In the genomic region with DNA sequence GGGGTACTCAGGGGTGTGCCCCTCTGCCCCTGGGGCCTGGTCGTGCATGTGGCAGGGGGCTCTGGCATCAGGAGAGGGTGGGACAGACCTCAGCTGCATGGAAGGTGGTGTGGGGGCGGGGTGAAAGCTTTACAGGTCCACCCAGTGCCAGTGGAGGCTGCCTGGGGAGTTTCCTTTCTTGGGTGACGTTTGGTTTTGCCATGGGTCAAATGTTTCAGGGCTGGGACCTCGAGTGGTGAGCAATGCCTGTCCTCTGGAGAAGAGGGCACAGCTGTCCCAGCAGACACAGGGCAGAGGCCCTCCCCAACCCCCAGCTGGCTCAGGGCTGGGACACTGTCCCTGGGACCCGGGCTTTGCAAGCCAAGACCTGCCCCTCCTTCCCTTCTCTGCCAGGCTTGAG, we compare ENCODE assay signal across 12 cellular contexts. TPM values are rescaled to one million over a fixed set of nuclear protein-coding genes. Genes with fewer than 3 reads are reported as not detected.
DNase-seq lines count a peak whose midpoint lies in the region; ATAC-seq and TF ChIP-seq lines count a peak whose summit lies in the region.
"Had no signal": no experiment of that assay in that cellular context is flagged by ENCODE, and none has a peak within 500 bp of the region (broad histone marks: within the 10 kb centered on the region; RNA-seq: fewer than 3 reads in every experiment).

No MANE protein-coding gene starts in this region.

- H3F3A ChIP-seq in PC-9 (ENCODE audit: insufficient read depth, low read depth), result peaks cover 9% of the 10 kb centered on the region; the same call in 1 of the 2 replicates

- peak in 1 of 2 experiments; percentile 24 for DNase-seq in PC-9
- DNase-seq in thyroid gland, result peak; percentile 54 to 60
- no peak for DNase-seq in activated T-helper 2 cell treated with anti-CD3 and anti-CD28 coated beads, Interferon-gamma antibody, Interleukin-2, Interleukin-4, amounts not matched to agents 10 μg/mL and 5 μg/mL and 100 μg/mL, durations not matched to agents 14 hours and 24 hours and 36 hours (ENCODE audit: low spot score)
- no peak for DNase-seq in sciatic nerve (ENCODE audit: low spot score)
- DNase-seq: activated T-cell treated with anti-CD3 and anti-CD28 coated beads, Interleukin-2, amount 50 U/mL, for 24 hours; DND-41; kidney glomerular epithelial cell; NCI-H524 treated with DMSO at 0.1 percent for 48 hours had no signal

- TF ChIP-seq CTCF in PC-9 (conservative IDR thresholded peaks at IDR 0.05) (no peak), thyroid gland (IDR thresholded peaks at IDR 0.05) (no peak)

- intact Hi-C loops in PC-9 (cut with micrococcal nuclease; ENCODE audit: unreplicated experiment), result no loop called here
- intact Hi-C loops in thyroid gland (cut with DNase I), result loop anchor here (5.0 kb wide), 2 partner anchors 37 to 112 kb away; no protein-coding TSS in a partner anchor
- intact Hi-C loops in activated T-helper 2 cell treated with anti-CD3 and anti-CD28 coated beads, Interferon-gamma antibody, Interleukin-2, Interleukin-4, amounts not matched to agents 10 μg/mL and 5 μg/mL and 100 μg/mL, durations not matched to agents 14 hours and 24 hours and 36 hours (cut with micrococcal nuclease), result loop anchor here (10.0 kb wide), 2 partner anchors 65 to 165 kb away; a partner anchor contains a TSS
- intact Hi-C loops in sciatic nerve (cut with DNase I), result loop anchor here (10.0 kb wide), 2 partner anchors 105 to 155 kb away; no protein-coding TSS in a partner anchor

- H3K36me3 ChIP-seq in PC-9 (ENCODE audit: low read depth) (no peaks in the 10 kb centered on the region), esophagus (ENCODE audit: control insufficient read depth in 2 of 2, insufficient read depth in 2 of 2, low read length in 1 of 2) (no peaks in the 10 kb centered on the region), mucosa of rectum (ENCODE audit: control insufficient read depth in 2 of 2, insufficient read depth in 2 of 2, low read length in 2 of 2) (no peaks in the 10 kb centered on the region), thyroid gland (no peaks in the 10 kb centered on the region)

- 22 to 24% methylated on average over 5 of the region's 5 CpGs for WGBS in esophagus, 2 donors
- 30 to 37% methylated on average over 3 to 5 of the region's 5 CpGs for WGBS in thyroid gland, 2 donors

- no peaks in the 10 kb centered on the region for H3K36me3 Mint-ChIP-seq in activated T-helper 2 cell treated with anti-CD3 and anti-CD28 coated beads, Interferon-gamma antibody, Interleukin-2, Interleukin-4, amounts not matched to agents 10 μg/mL and 5 μg/mL and 100 μg/mL, durations not matched to agents 14 hours and 24 hours and 36 hours (ENCODE audit: low read depth)

- peak overlapping the region; percentile 93 for H3K4me2 ChIP-seq in PC-9

- H3K27ac ChIP-seq in PC-9 (no peak overlapping the region), esophagus (ENCODE audit: low read depth in 2 of 2, low read length in 1 of 2) (peak overlapping the region; percentile 92 to 98), mucosa of rectum (ENCODE audit: low read depth in 2 of 2, low read length in 2 of 2) (peak overlapping the region; percentile 92 to 97), thyroid gland (peak overlapping the region; percentile 86 to 93 (median 87))

- peak overlapping the region; percentile 69; the same call in 1 of the 2 replicates for H3K4me3 ChIP-seq in PC-9
- H3K4me3 ChIP-seq in esophagus (ENCODE audit: low read depth in 1 of 2, low read length in 2 of 2), result peak overlapping the region; percentile 72 to 91
- peak overlapping the region; percentile 77 to 78 for H3K4me3 ChIP-seq in mucosa of rectum (ENCODE audit: low read length in 2 of 2)
- H3K4me3 ChIP-seq in thyroid gland (replicated peaks in 1 of 3), result no peak overlapping the region

- no peak for TF ChIP-seq POLR2A in thyroid gland (IDR thresholded peaks at IDR 0.05)

- POLR2A ChIA-PET in PC-9 (lab: Charles Lee; ENCODE audit: unreplicated experiment), result no interaction called here

- H3K4me3 Mint-ChIP-seq in activated T-helper 2 cell treated with anti-CD3 and anti-CD28 coated beads, Interferon-gamma antibody, Interleukin-2, Interleukin-4, amounts not matched to agents 10 μg/mL and 5 μg/mL and 100 μg/mL, durations not matched to agents 14 hours and 24 hours and 36 hours (ENCODE audit: low read depth), result no peak overlapping the region
- H3K4me3 Mint-ChIP-seq: activated T-cell treated with anti-CD3 and anti-CD28 coated beads, Interleukin-2, amount 50 U/mL, for 24 hours had no signal

- H3K4me1 Mint-ChIP-seq in activated T-helper 2 cell treated with anti-CD3 and anti-CD28 coated beads, Interferon-gamma antibody, Interleukin-2, Interleukin-4, amounts not matched to agents 10 μg/mL and 5 μg/mL and 100 μg/mL, durations not matched to agents 14 hours and 24 hours and 36 hours (ENCODE audit: low read depth), result no peaks in the 10 kb centered on the region

- ATAC-seq in GM21717 (IDR thresholded peaks at IDR 0.05; ENCODE audit: unreplicated experiment) (no peak), sciatic nerve (no peak), GM19452 (IDR thresholded peaks at IDR 0.05; ENCODE audit: unreplicated experiment) (no peak)

- H3K9me3 ChIP-seq in PC-9 (ENCODE audit: insufficient read depth, low read depth) (no peaks in the 10 kb centered on the region), esophagus (ENCODE audit: control insufficient read depth in 2 of 2, insufficient read depth in 1 of 2, low read depth in 1 of 2, low read length in 1 of 2) (no peaks in the 10 kb centered on the region), mucosa of rectum (ENCODE audit: control insufficient read depth in 2 of 2, low read length in 2 of 2) (no peaks in the 10 kb centered on the region), thyroid gland (no peaks in the 10 kb centered on the region)

- CTCF ChIA-PET in PC-9 (lab: Charles Lee), result no interaction called here

- H4K20me1 ChIP-seq in PC-9 (ENCODE audit: insufficient read depth), result peaks cover 68% of the 10 kb centered on the region

- no peaks in the 10 kb centered on the region for H3K9me2 ChIP-seq in PC-9 (ENCODE audit: insufficient read depth)

- H3K27me3 Mint-ChIP-seq in activated T-helper 2 cell treated with anti-CD3 and anti-CD28 coated beads, Interferon-gamma antibody, Interleukin-2, Interleukin-4, amounts not matched to agents 10 μg/mL and 5 μg/mL and 100 μg/mL, durations not matched to agents 14 hours and 24 hours and 36 hours (ENCODE audit: low read depth), result peaks cover 9% of the 10 kb centered on the region

- no peaks in the 10 kb centered on the region for H3K9me3 Mint-ChIP-seq in activated T-helper 2 cell treated with anti-CD3 and anti-CD28 coated beads, Interferon-gamma antibody, Interleukin-2, Interleukin-4, amounts not matched to agents 10 μg/mL and 5 μg/mL and 100 μg/mL, durations not matched to agents 14 hours and 24 hours and 36 hours
- H3K9me3 Mint-ChIP-seq: activated T-cell treated with anti-CD3 and anti-CD28 coated beads, Interleukin-2, amount 50 U/mL, for 24 hours had no signal

- H3K9ac ChIP-seq in mucosa of rectum (ENCODE audit: low read depth in 1 of 2, low read length in 2 of 2), result peak overlapping the region; percentile 86 to 89

- peaks cover 81% of the 10 kb centered on the region for H3K79me2 ChIP-seq in PC-9 (ENCODE audit: low read depth)

- no peaks in the 10 kb centered on the region for H3K27me3 ChIP-seq in PC-9 (ENCODE audit: insufficient read depth, low read depth)
- H3K27me3 ChIP-seq in esophagus (ENCODE audit: control insufficient read depth in 1 of 2, insufficient read depth in 2 of 2, low read length in 2 of 2), result no peaks in the 10 kb centered on the region
- H3K27me3 ChIP-seq in mucosa of rectum (ENCODE audit: control insufficient read depth in 2 of 2, insufficient read depth in 2 of 2, low read length in 2 of 2), result no peaks in the 10 kb centered on the region
- H3K27me3 ChIP-seq in thyroid gland, result no peaks in the 10 kb centered on the region

- H2AFZ ChIP-seq in PC-9, result no peak overlapping the region

- no TSS peak for BruUV-seq in PC-9 (replicated peaks; lab: Mats Ljungman, UMichigan)

- H3K4me1 ChIP-seq in PC-9 (replicated peaks; ENCODE audit: insufficient read depth) (peaks cover 42% of the 10 kb centered on the region), esophagus (ENCODE audit: control insufficient read depth in 2 of 2, insufficient read depth in 2 of 2, low read length in 1 of 2) (peaks cover 40 to 71% of the 10 kb centered on the region in 2 donors), mucosa of rectum (ENCODE audit: control insufficient read depth in 2 of 2, insufficient read depth in 2 of 2, low read length in 2 of 2) (peaks cover 77 to 79% of the 10 kb centered on the region in 2 donors), thyroid gland (peaks cover 73 to 76% of the 10 kb centered on the region in 2 donors)

- no peak overlapping the region for H3K27ac Mint-ChIP-seq in activated T-helper 2 cell treated with anti-CD3 and anti-CD28 coated beads, Interferon-gamma antibody, Interleukin-2, Interleukin-4, amounts not matched to agents 10 μg/mL and 5 μg/mL and 100 μg/mL, durations not matched to agents 14 hours and 24 hours and 36 hours
- H3K27ac Mint-ChIP-seq: activated T-cell treated with anti-CD3 and anti-CD28 coated beads, Interleukin-2, amount 50 U/mL, for 24 hours had no signal

RNA-seq across cellular contexts. Expression of a gene that starts 3.6 kb away (rescaled TPM):
- total RNA-seq in PC-9 (2021) (116 and 146 TPM in 2 replicates), thyroid gland (10 to 100 TPM; 39.4 to 81.3 (median 67.4) TPM), sciatic nerve (78.1 TPM)
- polyA plus RNA-seq in esophagus, result 10 to 100 TPM; 31.4 to 63.4 TPM
- total RNA-seq in activated T-helper 2 cell treated with anti-CD3 and anti-CD28 coated beads, Interferon-gamma antibody, Interleukin-2, Interleukin-4, amounts not matched to agents 10 μg/mL and 5 μg/mL and 100 μg/mL, durations not matched to agents 14 hours and 24 hours and 36 hours, result 22.8 and 22.9 TPM in 2 replicates

Comparison
In these comparisons a context has a peak if more than half of its experiments do, and no peak if none do; other contexts are left out.
1. DNase-seq: peak in thyroid gland (2 of 2); none in activated T-helper 2 cell treated with anti-CD3 and anti-CD28 coated beads, Interferon-gamma antibody, Interleukin-2, Interleukin-4, amounts not matched to agents 10 μg/mL and 5 μg/mL and 100 μg/mL, durations not matched to agents 14 hours and 24 hours and 36 hours (single experiment) and sciatic nerve (single experiment).
2. H3K4me3 ChIP-seq: peak in PC-9 (single experiment), esophagus (2 of 2) and mucosa of rectum (2 of 2); none in thyroid gland (0 of 3).